9 cellular contexts compared by ENCODE assay signal in genomic region chr4:145679520-145679919, GRCh38. TPM values are rescaled to one million over a fixed set of nuclear protein-coding genes. Genes with fewer than 3 reads are reported as not detected.
DNase-seq lines count a peak whose midpoint lies in the region; ATAC-seq, FAIRE-seq and TF ChIP-seq lines count a peak whose summit lies in the region.
"Had no signal": no experiment of that assay in that cellular context is flagged by ENCODE, and none has a peak within 500 bp of the region (broad histone marks: within the 10 kb centered on the region; RNA-seq: fewer than 3 reads in every experiment).

No MANE protein-coding gene starts in this region.

- H3K27me3 ChIP-seq in HepG2 (ENCODE audit: control insufficient read depth in 1 of 2, insufficient read depth in 2 of 2, low read length in 2 of 2), result no peaks in the 10 kb centered on the region

- FAIRE-seq in HepG2 (lab: Jason Lieb, UNC), result no peak

- H4K20me1 ChIP-seq in HepG2 (ENCODE audit: insufficient read depth, low read length), result no peaks in the 10 kb centered on the region

- intact Hi-C loops in HepG2 (cut with micrococcal nuclease; ENCODE audit: unreplicated experiment), result no loop called here

- no peaks in the 10 kb centered on the region for H3K79me2 ChIP-seq in HepG2 (ENCODE audit: insufficient read depth, low read length)

- BruUV-seq in HepG2 (replicated peaks; lab: Mats Ljungman, UMichigan), result no TSS peak

- WGBS in HepG2 (ENCODE audit: low lambda C conversion rate), result 0% methylated on average over 1 of the region's 1 CpG

- TF ChIP-seq CTCF in astrocyte of the cerebellum (IDR thresholded peaks at IDR 0.05; ENCODE audit: low read depth, low read length, missing control alignments) (no peak), HepG2 (CRISPR knock-in tag; IDR thresholded peaks at IDR 0.05) (no peak)

- no peak overlapping the region for H3K4me2 ChIP-seq in HepG2 (ENCODE audit: low read depth, low read length)

- H3K4me3 ChIP-seq in astrocyte of the cerebellum (ENCODE audit: low read depth, low read length) (no peak overlapping the region), HepG2 (replicated peaks in 1 of 3; ENCODE audit: insufficient read depth in 1 of 3, low read depth in 2 of 3, low read length in 3 of 3) (no peak overlapping the region)

- CTCF ChIA-PET in HepG2 (lab: Yijun Ruan, JAX; ENCODE audit: low intra/inter-chr PET ratio, low total read pairs), result no interaction called here

- peaks cover 17% of the 10 kb centered on the region for H3K4me1 ChIP-seq in HepG2 (ENCODE audit: insufficient read depth, low read length)

- no peak for TF ChIP-seq POLR2A in HepG2 (IDR thresholded peaks at IDR 0.05; ENCODE audit: insufficient read depth in 1 of 2, low read depth in 2 of 2, low read length in 2 of 2)

- POLR2A ChIA-PET in HepG2 (lab: Yijun Ruan, JAX), result no interaction called here

- DNase-seq in AG08396 (ENCODE audit: low spot score), result peak; percentile 82
- peak; percentile 41 for DNase-seq in NCI-H128 (lab: John Stamatoyannopoulos, UW; ENCODE audit: unreplicated experiment)
- peak; percentile 72 for DNase-seq in astrocyte of the cerebellum (ENCODE audit: low read depth)
- DNase-seq in HepG2 (ENCODE audit: low spot score), result peak; percentile 25
- no peak for DNase-seq in ecto neural progenitor cell (ENCODE audit: low spot score)
- no peak for DNase-seq in activated CD4-positive, CD25-positive, alpha-beta regulatory T cell (lab: John Stamatoyannopoulos, UW)
- DNase-seq in stimulated activated CD4-positive, alpha-beta T cell treated with anti-CD3 and anti-CD28 coated beads, Interleukin-12 subunit alpha, Interleukin-12 subunit beta, amount 100 ng/mL, for 4 hours, result no peak
- DNase-seq in DMS114 treated with DMSO at 0.1 percent for 48 hours (lab: John Stamatoyannopoulos, UW; ENCODE audit: unreplicated experiment), result no peak

- no peaks in the 10 kb centered on the region for H3K9me3 ChIP-seq in HepG2 (ENCODE audit: low read length)

- no peaks in the 10 kb centered on the region for H3K36me3 ChIP-seq in HepG2 (replicated peaks in 1 of 2; ENCODE audit: control insufficient read depth in 1 of 2, insufficient read depth in 2 of 2, low read length in 2 of 2)

- TF ChIP-seq EP300 in HepG2 (IDR thresholded peaks at IDR 0.05; ENCODE audit: low read depth in 2 of 2, low read length in 2 of 2), result no peak
- no peak for TF ChIP-seq EP300 in HepG2 (CRISPR knock-in tag; IDR thresholded peaks at IDR 0.05; ENCODE audit: borderline replicate concordance)

- no peak for TF ChIP-seq RAD21 in HepG2 (CRISPR knock-in tag; IDR thresholded peaks at IDR 0.05)

- in situ Hi-C loops in astrocyte of the cerebellum (cut with HindIII; ENCODE audit: low sequenced_read_pairs) (no loop called here), HepG2 (cut with HindIII; ENCODE audit: extremely low pct_ligation_motif_present, low pct_unique_long_range_greater_than_20kb) (no loop called here)

- H3K27ac ChIP-seq in HepG2 (ENCODE audit: extremely low read length, insufficient read depth, low read length), result no peak overlapping the region

- H2AFZ ChIP-seq in HepG2 (ENCODE audit: low read length), result no peak overlapping the region

- peak; percentile 69; the same call in 2 of the 3 replicates for ATAC-seq in HepG2

- H3K9ac ChIP-seq in HepG2 (ENCODE audit: insufficient read depth, low read depth, low read length), result no peak overlapping the region

TF ChIP-seq in HepG2, 621 proteins besides CTCF, POLR2A, EP300 and RAD21:
- TF ChIP-seq KDM5B (CRISPR knock-in tag; IDR thresholded peaks at IDR 0.05; ENCODE audit: borderline replicate concordance) (no peak), ZNF784 (CRISPR knock-in tag; IDR thresholded peaks at IDR 0.05; ENCODE audit: borderline replicate concordance) (no peak), SIX4 (CRISPR knock-in tag; IDR thresholded peaks at IDR 0.05) (peak; percentile 63; the same call in 1 of the 2 replicates), FOXC1 (CRISPR knock-in tag; IDR thresholded peaks at IDR 0.05; ENCODE audit: borderline replicate concordance) (no peak), CREBL2 (CRISPR knock-in tag; IDR thresholded peaks at IDR 0.05; ENCODE audit: borderline replicate concordance) (no peak), AHR (CRISPR knock-in tag; IDR thresholded peaks at IDR 0.05) (no peak), FOSL2 (CRISPR knock-in tag; IDR thresholded peaks at IDR 0.05) (peak; percentile 24; the same call in 1 of the 2 replicates), ZFP90 (CRISPR knock-in tag; IDR thresholded peaks at IDR 0.05; ENCODE audit: borderline replicate concordance) (no peak), STAT5B (CRISPR knock-in tag; IDR thresholded peaks at IDR 0.05) (no peak), BCL6 (CRISPR knock-in tag; IDR thresholded peaks at IDR 0.05) (no peak), IRF2 (CRISPR knock-in tag; IDR thresholded peaks at IDR 0.05) (no peak), PTBP1 (IDR thresholded peaks at IDR 0.05; ENCODE audit: low read depth, low read length, poor library complexity, severe bottlenecking) (no peak), ISX (CRISPR knock-in tag; conservative IDR thresholded peaks at IDR 0.05) (no peak), ZFP36L1 (CRISPR knock-in tag; IDR thresholded peaks at IDR 0.05) (no peak)

RNA-seq across cellular contexts. Expression of gene C4orf51, which starts 0.4 kb away (rescaled TPM):
- total RNA-seq in HepG2 (2016; rRNA removed; fragmentation: Illumina TruSeq; extraction: Trizol), result not detected in 2 replicates
- not detected in 2 replicates for total RNA-seq in HepG2 (2016; cell fraction: cytosol; rRNA removed; fragmentation: Illumina TruSeq; extraction: Trizol; ENCODE audit: low read depth)
- not detected in 2 replicates for total RNA-seq in HepG2 (2016; cell fraction: insoluble cytoplasmic fraction; rRNA removed; fragmentation: Illumina TruSeq; extraction: Trizol)
- not detected in 2 replicates for total RNA-seq in HepG2 (2016; cell fraction: membrane; rRNA removed; fragmentation: Illumina TruSeq; extraction: Trizol)
- not detected in 2 replicates for total RNA-seq in HepG2 (2016; cell fraction: nucleus; rRNA removed; fragmentation: Illumina TruSeq; extraction: Trizol)
- not detected in 2 replicates for polyA plus RNA-seq in HepG2 (2011; rRNA removed)
- polyA plus RNA-seq in HepG2 (2011; cell fraction: cytosol; rRNA removed), result not detected in 2 replicates
- not detected in 2 replicates for polyA plus RNA-seq in HepG2 (2011; cell fraction: nucleus; rRNA removed)
- not detected in 2 replicates for polyA plus RNA-seq in HepG2 (2012)
- not detected in 2 replicates for polyA plus RNA-seq in HepG2 (2016; cell fraction: cytosol; fragmentation: Illumina TruSeq; extraction: Trizol; ENCODE audit: low read depth)
- not detected in 2 replicates for polyA plus RNA-seq in HepG2 (2016; cell fraction: insoluble cytoplasmic fraction; fragmentation: Illumina TruSeq; extraction: Trizol; ENCODE audit: low read depth)
- polyA plus RNA-seq in HepG2 (2016; cell fraction: membrane; fragmentation: Illumina TruSeq; extraction: Trizol; ENCODE audit: low read depth), result not detected in 2 replicates
- not detected in 2 replicates for polyA plus RNA-seq in HepG2 (2016; cell fraction: nucleus; fragmentation: Illumina TruSeq; extraction: Trizol; ENCODE audit: insufficient read depth, low read depth)
- polyA minus RNA-seq in HepG2 (2011; rRNA and poly(A)+ RNA removed; ENCODE audit: low replicate concordance), result not detected in 2 replicates
- polyA minus RNA-seq in HepG2 (2011; cell fraction: cytosol; rRNA and poly(A)+ RNA removed), result not detected in 2 replicates
- not detected in 2 replicates for polyA minus RNA-seq in HepG2 (2011; cell fraction: nucleus; rRNA and poly(A)+ RNA removed)
- polyA plus RNA-seq: thymus had no signal

Comparison
In these comparisons a context has a peak if more than half of its experiments do, and no peak if none do; other contexts are left out.
1. DNase-seq: peak in AG08396 (single experiment), NCI-H128 (single experiment), astrocyte of the cerebellum (single experiment) and HepG2 (single experiment); none in ecto neural progenitor cell (single experiment), activated CD4-positive, CD25-positive, alpha-beta regulatory T cell (0 of 4), stimulated activated CD4-positive, alpha-beta T cell treated with anti-CD3 and anti-CD28 coated beads, Interleukin-12 subunit alpha, Interleukin-12 subunit beta, amount 100 ng/mL, for 4 hours (single experiment) and DMS114 treated with DMSO at 0.1 percent for 48 hours (single experiment).